7 cellular contexts compared by ENCODE assay signal in genomic region chr6:33746651-33747100, GRCh38. TPM values are rescaled to one million over a fixed set of nuclear protein-coding genes. Genes with fewer than 3 reads are reported as not detected.
DNase-seq lines count a peak whose midpoint lies in the region; ATAC-seq, FAIRE-seq and TF ChIP-seq lines count a peak whose summit lies in the region.

Gene IP6K3 (minus strand): TSS chr6:33746905. CDS start chr6:33735476, 11,429 bp downstream.

- intact Hi-C loops in transverse colon (cut with DNase I; ENCODE audit: low total_unique reads): loop anchor here (10.0 kb wide), 1 partner anchor 408 kb away; no protein-coding TSS in a partner anchor

- H3K27ac ChIP-seq in transverse colon: peak within 1 kb of the TSS; percentile 71 to 85 (median 81)
- H3K27ac ChIP-seq in small intestine (ENCODE audit: low read depth in 1 of 2, low read length in 1 of 2): peak within 1 kb of the TSS in 1 of 2 donors; percentile 86

- H3K27me3 ChIP-seq in transverse colon (no peaks in the 10 kb centered on the region), small intestine (ENCODE audit: control insufficient read depth in 2 of 2, insufficient read depth in 2 of 2, low read length in 2 of 2) (no peaks in the 10 kb centered on the region)

- H3K4me1 ChIP-seq in transverse colon: peaks cover 20 to 45% (median 27%) of the 10 kb centered on the region in 4 donors
- no peaks in the 10 kb centered on the region for H3K4me1 ChIP-seq in small intestine (ENCODE audit: control insufficient read depth in 2 of 2, insufficient read depth in 1 of 2, low read depth in 1 of 2, low read length in 1 of 2)

- TF ChIP-seq POLR2A in transverse colon (IDR thresholded peaks at IDR 0.05): peak; percentile 46
- TF ChIP-seq POLR2A in GM12891 (IDR thresholded peaks at IDR 0.05; ENCODE audit: low read depth, low read length): no peak

- no peaks in the 10 kb centered on the region for H3K9me3 ChIP-seq in transverse colon
- no peaks in the 10 kb centered on the region for H3K9me3 ChIP-seq in small intestine (ENCODE audit: control insufficient read depth, low read depth)

- DNase-seq in frontal cortex (ENCODE audit: low spot score in 2 of 2): peak; percentile 53 to 57
- DNase-seq in myocyte (ENCODE audit: low read depth): peak; percentile 97
- no peak for DNase-seq in transverse colon
- DNase-seq in GM12891 (ENCODE audit: insufficient read length, low spot score): no peak
- no peak for DNase-seq in small intestine

- FAIRE-seq in frontal cortex (lab: Jason Lieb, UNC): peak; percentile 13
- FAIRE-seq in GM12891 (lab: Jason Lieb, UNC): no peak
- no peak for FAIRE-seq in small intestine (lab: Jason Lieb, UNC)

- no peak for TF ChIP-seq EP300 in transverse colon (IDR thresholded peaks at IDR 0.05; ENCODE audit: low read depth)

- peak within 1 kb of the TSS in 3 of 4 donors; percentile 6 to 30 (median 8) for H3K4me3 ChIP-seq in transverse colon
- H3K4me3 ChIP-seq in small intestine (ENCODE audit: low read depth in 1 of 2, low read length in 2 of 2): peak within 1 kb of the TSS in 1 of 2 donors; percentile 3

- 54% methylated on average over 10 of the region's 10 CpGs; no CpG with 5 or more reads in 1 of the 2 donors for WGBS in transverse colon (ENCODE audit: low coverage in 1 of 2), 2 donors
- 52 to 77% (median 73%) methylated on average over 10 of the region's 10 CpGs for WGBS in small intestine, 3 donors

- in situ Hi-C loops in transverse colon (cut with MboI; ENCODE audit: low pct_ligation_motif_present in 1 of 4, low pct_unique_long_range_greater_than_20kb in 1 of 4, low sequenced_read_pairs in 3 of 4): no loop called here

- H3K36me3 ChIP-seq in transverse colon (no peaks in the 10 kb centered on the region), small intestine (ENCODE audit: control insufficient read depth in 2 of 2, insufficient read depth in 2 of 2, low read length in 2 of 2) (no peaks in the 10 kb centered on the region)

- TF ChIP-seq CTCF in transverse colon (IDR thresholded peaks at IDR 0.05): no peak

- ATAC-seq in SK-N-SH treated with all-trans-retinoic acid at 6 μM for 48 hours: peak; percentile 6; the same call in 1 of the 3 replicates
- no peak for ATAC-seq in GM18907 (IDR thresholded peaks at IDR 0.05; ENCODE audit: unreplicated experiment)

TF ChIP-seq in SK-N-SH treated with all-trans-retinoic acid at 6 μM for 48 hours, 23 proteins besides CTCF, POLR2A, EP300 and RAD21 (continues in another document):
- no peak for TF ChIP-seq ZNF70 (CRISPR knock-in tag; IDR thresholded peaks at IDR 0.05)
- TF ChIP-seq ZNF565 (CRISPR knock-in tag; conservative IDR thresholded peaks at IDR 0.05; ENCODE audit: low read depth): no peak
- TF ChIP-seq ZFP3 (CRISPR knock-in tag; IDR thresholded peaks at IDR 0.05): no peak
- TF ChIP-seq GLIS3 (CRISPR knock-in tag; IDR thresholded peaks at IDR 0.05): no peak
- TF ChIP-seq PPARA (CRISPR knock-in tag; IDR thresholded peaks at IDR 0.05; ENCODE audit: borderline replicate concordance): no peak
- no peak for TF ChIP-seq ESRRG (CRISPR knock-in tag; IDR thresholded peaks at IDR 0.05)
- TF ChIP-seq CSDC2 (CRISPR knock-in tag; IDR thresholded peaks at IDR 0.05): no peak
- TF ChIP-seq, protein P1, sequence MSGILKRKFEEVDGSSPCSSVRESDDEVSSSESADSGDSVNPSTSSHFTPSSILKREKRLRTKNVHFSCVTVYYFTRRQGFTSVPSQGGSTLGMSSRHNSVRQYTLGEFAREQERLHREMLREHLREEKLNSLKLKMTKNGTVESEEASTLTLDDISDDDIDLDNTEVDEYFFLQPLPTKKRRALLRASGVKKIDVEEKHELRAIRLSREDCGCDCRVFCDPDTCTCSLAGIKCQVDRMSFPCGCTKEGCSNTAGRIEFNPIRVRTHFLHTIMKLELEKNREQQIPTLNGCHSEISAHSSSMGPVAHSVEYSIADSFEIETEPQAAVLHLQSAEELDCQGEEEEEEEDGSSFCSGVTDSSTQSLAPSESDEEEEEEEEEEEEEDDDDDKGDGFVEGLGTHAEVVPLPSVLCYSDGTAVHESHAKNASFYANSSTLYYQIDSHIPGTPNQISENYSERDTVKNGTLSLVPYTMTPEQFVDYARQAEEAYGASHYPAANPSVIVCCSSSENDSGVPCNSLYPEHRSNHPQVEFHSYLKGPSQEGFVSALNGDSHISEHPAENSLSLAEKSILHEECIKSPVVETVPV (CRISPR knock-in tag; IDR thresholded peaks at IDR 0.05): no peak
- TF ChIP-seq, protein P2, sequence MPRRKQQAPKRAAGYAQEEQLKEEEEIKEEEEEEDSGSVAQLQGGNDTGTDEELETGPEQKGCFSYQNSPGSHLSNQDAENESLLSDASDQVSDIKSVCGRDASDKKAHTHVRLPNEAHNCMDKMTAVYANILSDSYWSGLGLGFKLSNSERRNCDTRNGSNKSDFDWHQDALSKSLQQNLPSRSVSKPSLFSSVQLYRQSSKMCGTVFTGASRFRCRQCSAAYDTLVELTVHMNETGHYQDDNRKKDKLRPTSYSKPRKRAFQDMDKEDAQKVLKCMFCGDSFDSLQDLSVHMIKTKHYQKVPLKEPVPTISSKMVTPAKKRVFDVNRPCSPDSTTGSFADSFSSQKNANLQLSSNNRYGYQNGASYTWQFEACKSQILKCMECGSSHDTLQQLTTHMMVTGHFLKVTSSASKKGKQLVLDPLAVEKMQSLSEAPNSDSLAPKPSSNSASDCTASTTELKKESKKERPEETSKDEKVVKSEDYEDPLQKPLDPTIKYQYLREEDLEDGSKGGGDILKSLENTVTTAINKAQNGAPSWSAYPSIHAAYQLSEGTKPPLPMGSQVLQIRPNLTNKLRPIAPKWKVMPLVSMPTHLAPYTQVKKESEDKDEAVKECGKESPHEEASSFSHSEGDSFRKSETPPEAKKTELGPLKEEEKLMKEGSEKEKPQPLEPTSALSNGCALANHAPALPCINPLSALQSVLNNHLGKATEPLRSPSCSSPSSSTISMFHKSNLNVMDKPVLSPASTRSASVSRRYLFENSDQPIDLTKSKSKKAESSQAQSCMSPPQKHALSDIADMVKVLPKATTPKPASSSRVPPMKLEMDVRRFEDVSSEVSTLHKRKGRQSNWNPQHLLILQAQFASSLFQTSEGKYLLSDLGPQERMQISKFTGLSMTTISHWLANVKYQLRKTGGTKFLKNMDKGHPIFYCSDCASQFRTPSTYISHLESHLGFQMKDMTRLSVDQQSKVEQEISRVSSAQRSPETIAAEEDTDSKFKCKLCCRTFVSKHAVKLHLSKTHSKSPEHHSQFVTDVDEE (CRISPR knock-in tag; IDR thresholded peaks at IDR 0.05): no peak
- no peak for TF ChIP-seq ISL1 (CRISPR knock-in tag; IDR thresholded peaks at IDR 0.05)
- TF ChIP-seq ARNTL (CRISPR knock-in tag; IDR thresholded peaks at IDR 0.05; ENCODE audit: borderline replicate concordance, low read depth): no peak

TF ChIP-seq in GM12891, 5 proteins besides CTCF, POLR2A, EP300 and RAD21:
- TF ChIP-seq PAX5 (IDR thresholded peaks at IDR 0.05; ENCODE audit: insufficient read depth, low read length, severe bottlenecking) (no peak), TAF1 (IDR thresholded peaks at IDR 0.05; ENCODE audit: low read depth, low read length) (no peak), SPI1 (IDR thresholded peaks at IDR 0.05; ENCODE audit: low read depth, low read length) (no peak), POLR2AphosphoS5 (IDR thresholded peaks at IDR 0.05; ENCODE audit: low read depth, low read length) (no peak)
TF ChIP-seq in GM12891: peak in this region for 0.

RNA-seq across cellular contexts. Expression of gene IP6K3, which starts in this region (rescaled TPM):
- total RNA-seq in frontal cortex (not detected), myocyte (70.3 and 72.6 TPM in 2 replicates), transverse colon (1 to 10 TPM in 2 of 4 donors, under 1 TPM in 1, not detected in 1; 1.00 to 2.9 (median 1.9) TPM)
- 40.7 TPM for polyA plus RNA-seq in myocyte (2012)
- polyA plus RNA-seq in GM12891 (2012; ENCODE audit: low read depth, missing spikeins): not detected
- 1 to 10 TPM in 1 of 3 donors, under 1 TPM in 2; 0.54 to 1.0 (median 0.89) TPM for polyA plus RNA-seq in small intestine

Comparison
In these comparisons a context has a peak if more than half of its experiments do, and no peak if none do; other contexts are left out.
1. RNA of gene IP6K3 (total RNA-seq): 70.3 to 72.6 TPM in myocyte; 1.00 to 2.9 TPM in transverse colon and not detected in frontal cortex (single experiment); every median in the first group is over 10 times any median in the second.
2. Peak in DNase-seq in frontal cortex; RNA of the gene not detected or under 1 TPM.